In genomic region chr1:204091787-204092312, GRCh38 we compare ENCODE assay signal across 1 cellular context.
TF ChIP-seq lines count a peak whose summit lies in the region.

No MANE protein-coding gene starts in this region.

TF ChIP-seq in H1, 55 proteins besides CTCF, POLR2A, EP300 and RAD21:
- TF ChIP-seq USF2 (IDR thresholded peaks at IDR 0.05; ENCODE audit: low read length) (no peak), RBBP5 (IDR thresholded peaks at IDR 0.05; ENCODE audit: borderline replicate concordance, low read depth, low read length) (no peak), ASH2L (IDR thresholded peaks at IDR 0.05; ENCODE audit: low read length) (no peak), SIX5 (IDR thresholded peaks at IDR 0.05; ENCODE audit: low read depth, low read length) (no peak), TAF7 (optimal IDR thresholded peaks at IDR 0.05; ENCODE audit: borderline replicate concordance, low read depth, low read length) (no peak), BCL11A (IDR thresholded peaks at IDR 0.05; ENCODE audit: low read depth in 2 of 2, low read length in 2 of 2) (no peak), EZH2 (IDR thresholded peaks at IDR 0.05; ENCODE audit: low read depth, low read length, severe bottlenecking) (no peak), SP2 (IDR thresholded peaks at IDR 0.05; ENCODE audit: low read length) (no peak), CHD7 (IDR thresholded peaks at IDR 0.05; ENCODE audit: insufficient replicate concordance, low read length) (no peak), TCF12 (IDR thresholded peaks at IDR 0.05; ENCODE audit: low read depth, low read length) (no peak), FOSL1 (IDR thresholded peaks at IDR 0.05; ENCODE audit: insufficient read depth, low read depth, low read length) (no peak), CBX5 (IDR thresholded peaks at IDR 0.05; ENCODE audit: low read depth, low read length) (no peak)
TF ChIP-seq in H1: peak in this region for 0.
